In genomic region chr6:35019171-35019570, GRCh38 we compare ENCODE assay signal across 19 cellular contexts.
A peak's percentile ranks its signal among the peaks of the same experiment; 100 is the strongest.
DNase-seq lines count a peak whose midpoint lies in the region; ATAC-seq and TF ChIP-seq lines count a peak whose summit lies in the region.
"Had no signal": no experiment of that assay in that cellular context is flagged by ENCODE, and none has a peak within 500 bp of the region (broad histone marks: within the 10 kb centered on the region; RNA-seq: fewer than 3 reads in every experiment).

No MANE protein-coding gene starts in this region.

- H3K9me3 ChIP-seq in breast epithelium (no peaks in the 10 kb centered on the region), gastrocnemius medialis (no peaks in the 10 kb centered on the region), upper lobe of right lung (no peaks in the 10 kb centered on the region)
- H3K9me3 ChIP-seq: BLaER1 treated with 17β-estradiol and CSF1 and Interleukin-3, amounts not matched to agents 10 nM and 100 nM; neutrophil had no signal

- CTCF ChIA-PET in MCF 10A (lab: Yijun Ruan, JAX): interaction anchor here (0.9 kb wide), 1 partner anchor 24 kb away, joined by 3 read pairs; no protein-coding TSS in a partner anchor

- ATAC-seq in gastrocnemius medialis (no peak), upper lobe of right lung (peak; percentile 78), GM18520 (IDR thresholded peaks at IDR 0.05; ENCODE audit: unreplicated experiment) (no peak)
- ATAC-seq: Panc1; stimulated activated naive B cell treated with anti-CD40 and anti-IgM and Interleukin-4, amounts not matched to agents 10 μg/mL and 1 μg/mL and 100 μg/mL, for 72 hours had no signal

- H3K4me3 Mint-ChIP-seq in MCF 10A (ENCODE audit: unreplicated experiment): no peak overlapping the region
- H3K4me3 Mint-ChIP-seq: memory B cell; stimulated activated naive B cell treated with anti-CD40 and anti-IgM and Interleukin-4, amounts not matched to agents 10 μg/mL and 1 μg/mL and 100 μg/mL, for 72 hours had no signal

- no peaks in the 10 kb centered on the region for H3K36me3 ChIP-seq in breast epithelium
- H3K36me3 ChIP-seq in gastrocnemius medialis: no peaks in the 10 kb centered on the region
- peaks cover 7% of the 10 kb centered on the region for H3K36me3 ChIP-seq in upper lobe of right lung

- TF ChIP-seq CTCF in breast epithelium (IDR thresholded peaks at IDR 0.05) (no peak), MCF 10A (IDR thresholded peaks at IDR 0.05; ENCODE audit: unreplicated experiment) (no peak), gastrocnemius medialis (IDR thresholded peaks at IDR 0.05 in 4 of 5, conservative IDR thresholded peaks at IDR 0.05 in 1 of 5) (no peak), upper lobe of right lung (IDR thresholded peaks at IDR 0.05) (no peak)

- H3K4me1 Mint-ChIP-seq in MCF 10A (ENCODE audit: insufficient read depth, unreplicated experiment): peaks cover 2% of the 10 kb centered on the region
- H3K4me1 Mint-ChIP-seq: memory B cell; stimulated activated naive B cell treated with anti-CD40 and anti-IgM and Interleukin-4, amounts not matched to agents 10 μg/mL and 1 μg/mL and 100 μg/mL, for 72 hours had no signal

- H3K9me3 Mint-ChIP-seq in MCF 10A (ENCODE audit: unreplicated experiment): no peaks in the 10 kb centered on the region
- H3K9me3 Mint-ChIP-seq: memory B cell; stimulated activated naive B cell treated with anti-CD40 and anti-IgM and Interleukin-4, amounts not matched to agents 10 μg/mL and 1 μg/mL and 100 μg/mL, for 72 hours had no signal

- POLR2A ChIA-PET in MCF 10A (lab: Yijun Ruan, JAX): no interaction called here

- H3K4me1 ChIP-seq in breast epithelium (peaks cover 10 to 14% of the 10 kb centered on the region in 2 donors), gastrocnemius medialis (peaks cover 78 to 80% of the 10 kb centered on the region in 2 donors), upper lobe of right lung (peaks cover 41% of the 10 kb centered on the region)

- intact Hi-C loops in breast epithelium (cut with DNase I; ENCODE audit: low total_unique reads) (no loop called here), MCF 10A (cut with micrococcal nuclease) (no loop called here), gastrocnemius medialis (cut with DNase I; ENCODE audit: low total_unique reads) (no loop called here), upper lobe of right lung (cut with DNase I) (no loop called here)

- peak overlapping the region; percentile 79 to 95 for H3K27ac ChIP-seq in breast epithelium
- H3K27ac ChIP-seq in gastrocnemius medialis: peak overlapping the region; percentile 75 to 89 (median 80)
- H3K27ac ChIP-seq in upper lobe of right lung: peak overlapping the region; percentile 83
- H3K27ac ChIP-seq: BLaER1 treated with 17β-estradiol and CSF1 and Interleukin-3, amounts not matched to agents 10 nM and 100 nM; neutrophil; WERI-Rb-1 had no signal

- peaks cover 12% of the 10 kb centered on the region for H3K36me3 Mint-ChIP-seq in MCF 10A (ENCODE audit: insufficient read depth, unreplicated experiment)

- TF ChIP-seq POLR2A in breast epithelium (IDR thresholded peaks at IDR 0.05) (no peak), gastrocnemius medialis (IDR thresholded peaks at IDR 0.05) (no peak)

- H3K27me3 ChIP-seq in breast epithelium (no peaks in the 10 kb centered on the region), gastrocnemius medialis (no peaks in the 10 kb centered on the region), upper lobe of right lung (no peaks in the 10 kb centered on the region)
- H3K27me3 ChIP-seq: BLaER1 treated with 17β-estradiol and CSF1 and Interleukin-3, amounts not matched to agents 10 nM and 100 nM; neutrophil had no signal

- DNase-seq in breast epithelium (ENCODE audit: low spot score in 2 of 2) (no peak), MCF 10A (ENCODE audit: unreplicated experiment) (no peak), islet precursor cell (peak; percentile 12), gastrocnemius medialis (no peak), upper lobe of right lung (no peak), NCI-H446 treated with DMSO at 0.1 percent for 48 hours (lab: John Stamatoyannopoulos, UW) (no peak)
- DNase-seq in activated CD4-positive, alpha-beta T cell treated with anti-CD3 and anti-CD28 coated beads for 48 hours: no peak
- DNase-seq: 8988T; activated effector memory CD4-positive, alpha-beta T cell treated with Interleukin-2 at 50 U/mL for 16 hours; NCI-H2107; NCI-H774; small intestine; stimulated activated naive B cell treated with anti-CD40 and anti-IgM and Interleukin-4, amounts not matched to agents 10 μg/mL and 1 μg/mL and 100 μg/mL, for 72 hours; WERI-Rb-1 had no signal

- no peaks in the 10 kb centered on the region for H3K27me3 Mint-ChIP-seq in MCF 10A (ENCODE audit: insufficient read depth, unreplicated experiment)
- H3K27me3 Mint-ChIP-seq: memory B cell; stimulated activated naive B cell treated with anti-CD40 and anti-IgM and Interleukin-4, amounts not matched to agents 10 μg/mL and 1 μg/mL and 100 μg/mL, for 72 hours had no signal

- in situ Hi-C loops in gastrocnemius medialis (cut with MboI; ENCODE audit: low sequenced_read_pairs in 4 of 4): no loop called here

- H3K27ac Mint-ChIP-seq in MCF 10A (ENCODE audit: low read depth, unreplicated experiment): no peak overlapping the region
- H3K27ac Mint-ChIP-seq: memory B cell had no signal

- no TSS peak for BruUV-seq in MCF 10A (replicated peaks; lab: Mats Ljungman, UMichigan)

- H3K4me3 ChIP-seq in breast epithelium (peak overlapping the region; percentile 51 to 68 (median 52)), gastrocnemius medialis (peak overlapping the region; percentile 45 to 59 (median 55)), upper lobe of right lung (peak overlapping the region; percentile 53)
- H3K4me3 ChIP-seq: BLaER1 treated with 17β-estradiol and CSF1 and Interleukin-3, amounts not matched to agents 10 nM and 100 nM had no signal
